Comparison of ENCODE assay signal across 8 cellular contexts in the genomic region with DNA sequence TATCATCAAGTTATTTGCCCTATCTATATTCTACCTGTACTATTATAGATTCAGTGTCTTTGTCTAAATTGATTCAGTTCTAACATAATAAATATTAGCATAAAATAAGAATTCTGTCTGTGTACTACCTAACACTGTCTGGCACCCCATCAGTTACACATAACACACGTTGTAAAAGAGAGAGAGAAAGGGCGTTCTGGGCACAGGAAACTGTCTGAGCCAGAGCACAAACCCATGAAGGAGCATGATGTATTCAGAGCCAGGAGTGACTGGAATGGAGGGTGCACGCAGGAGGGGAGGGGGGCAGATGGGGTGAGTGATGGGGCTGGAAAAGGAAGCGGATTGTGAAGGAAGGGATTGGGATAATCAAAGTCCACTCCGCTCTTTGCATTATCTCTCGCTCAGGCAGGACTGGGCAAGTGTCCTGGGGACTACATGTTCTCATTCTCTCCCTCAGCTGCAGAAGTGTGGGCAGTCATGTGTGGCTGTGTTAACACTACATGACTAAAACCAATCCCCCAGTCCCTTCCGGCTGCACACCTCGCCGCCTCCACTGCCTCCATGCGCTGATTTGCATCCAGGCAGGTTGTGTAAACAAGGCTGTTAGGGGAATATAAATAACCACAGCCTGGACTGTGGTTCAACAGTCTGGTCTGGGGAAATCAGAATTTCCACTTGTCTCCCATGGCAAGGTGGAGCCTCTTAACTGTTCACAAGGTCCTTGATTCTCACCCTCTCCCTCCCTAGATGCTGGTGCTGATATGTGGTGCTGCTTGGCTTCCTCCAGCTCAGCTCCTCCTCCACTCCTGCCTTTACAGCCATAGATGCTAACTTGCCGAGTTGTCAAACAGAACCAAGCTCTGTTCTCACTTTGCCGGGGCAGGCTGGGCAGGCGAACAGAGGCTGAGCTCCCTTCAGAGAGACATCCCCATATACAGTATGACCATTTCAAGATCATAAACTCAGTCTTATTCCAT.
DNase-seq lines count a peak whose midpoint lies in the region; ATAC-seq and TF ChIP-seq lines count a peak whose summit lies in the region.

No MANE protein-coding gene starts in this region.

- DNase-seq in DMS153 treated with DMSO at 0.1 percent for 48 hours (lab: John Stamatoyannopoulos, UW; ENCODE audit: unreplicated experiment) (peak; percentile 74), Peyer's patch (peak in 2 of 3 donors; percentile 74 to 76), hypothalamus (lab: John Stamatoyannopoulos, UW) (no peak), aorta (no peak), ecto neural progenitor cell (ENCODE audit: low spot score) (no peak), SW480 (ENCODE audit: low spot score) (no peak)

- H3K27me3 ChIP-seq in Peyer's patch = no peaks in the 10 kb centered on the region
- H3K27me3 ChIP-seq in aorta (ENCODE audit: control insufficient read depth in 1 of 2, insufficient read depth in 2 of 2, low read length in 1 of 2) = no peaks in the 10 kb centered on the region

- H3K4me3 ChIP-seq in Peyer's patch = no peak overlapping the region
- H3K4me3 ChIP-seq in aorta (ENCODE audit: low read length in 2 of 2) = no peak overlapping the region

- H3K27ac ChIP-seq in Peyer's patch (peak overlapping the region in 1 of 4 donors; percentile 46), aorta (ENCODE audit: low read depth in 1 of 2, low read length in 2 of 2) (no peak overlapping the region)

- TF ChIP-seq POLR2A in Peyer's patch (IDR thresholded peaks at IDR 0.05) = no peak

- H3K9me3 ChIP-seq in Peyer's patch (no peaks in the 10 kb centered on the region), aorta (ENCODE audit: control insufficient read depth, low read length) (no peaks in the 10 kb centered on the region)

- H3K4me1 ChIP-seq in Peyer's patch (no peaks in the 10 kb centered on the region), aorta (ENCODE audit: control insufficient read depth in 1 of 2, insufficient read depth in 2 of 2, low read length in 2 of 2) (no peaks in the 10 kb centered on the region)

- ATAC-seq in GM19397 (IDR thresholded peaks at IDR 0.05; ENCODE audit: unreplicated experiment) (peak; percentile 98), HG03103 (IDR thresholded peaks at IDR 0.05; ENCODE audit: low read depth, unreplicated experiment) (peak; percentile 99), aorta (ENCODE audit: low FRiP score) (no peak)

- TF ChIP-seq CTCF in Peyer's patch (IDR thresholded peaks at IDR 0.05) = no peak

- WGBS in aorta, 2 donors = 51% methylated on average over 13 of the region's 13 CpGs

- intact Hi-C loops in aorta (cut with DNase I) = no loop called here

- H3K36me3 ChIP-seq in Peyer's patch = no peaks in the 10 kb centered on the region
- H3K36me3 ChIP-seq in aorta (ENCODE audit: control insufficient read depth in 1 of 2, insufficient read depth in 2 of 2, low read length in 1 of 2) = no peaks in the 10 kb centered on the region

Comparison
In these comparisons a context has a peak if more than half of its experiments do, and no peak if none do; other contexts are left out.
1. DNase-seq: peak in DMS153 treated with DMSO at 0.1 percent for 48 hours (single experiment) and Peyer's patch (2 of 3); none in hypothalamus (0 of 51), aorta (0 of 2), ecto neural progenitor cell (single experiment) and SW480 (single experiment).